8 cellular contexts compared by ENCODE assay signal in genomic region chr17:75153854-75154194, GRCh38. TPM values are rescaled to one million over a fixed set of nuclear protein-coding genes. Genes with fewer than 3 reads are reported as not detected.
DNase-seq lines count a peak whose midpoint lies in the region; ATAC-seq and TF ChIP-seq lines count a peak whose summit lies in the region.

No MANE protein-coding gene starts in this region.

- no peaks in the 10 kb centered on the region for H3K9me2 ChIP-seq in OCI-LY1 (ENCODE audit: low read depth, low read length)

- peak; percentile 45 for DNase-seq in NCI-H1436 (lab: John Stamatoyannopoulos, UW)
- DNase-seq in NCI-H1436 treated with DMSO at 0.1 percent for 48 hours (lab: John Stamatoyannopoulos, UW), result no peak
- no peak for DNase-seq in H9
- peak; percentile 25 for DNase-seq in cerebellar cortex (ENCODE audit: low spot score)
- DNase-seq in mesothelial cell of epicardium (ENCODE audit: low spot score in 2 of 2, unreplicated experiment in 2 of 2), result no peak
- DNase-seq in thyroid gland, result no peak

- H3K56ac ChIP-seq in H9 (ENCODE audit: insufficient read length, low read depth, low read length), result no peak overlapping the region

- H2BK15ac ChIP-seq in H9 (ENCODE audit: low read depth, low read length), result no peak overlapping the region

- no peaks in the 10 kb centered on the region for H3K79me1 ChIP-seq in H9 (ENCODE audit: insufficient read depth, low read depth, low read length, poor library complexity, severe bottlenecking)

- H3K36me3 Mint-ChIP-seq in H9 (ENCODE audit: insufficient read depth in 1 of 3, low read depth in 3 of 3) (peaks cover 15 to 35% (median 17%) of the 10 kb centered on the region in 3 experiments), mesothelial cell of epicardium (peaks cover 2% of the 10 kb centered on the region)

- no peaks in the 10 kb centered on the region for H3F3A ChIP-seq in OCI-LY1 (ENCODE audit: insufficient read depth, low read length)

- H3T11ph ChIP-seq in H9 (ENCODE audit: low read length), result no peak overlapping the region

- H3K23ac ChIP-seq in H9 (ENCODE audit: insufficient read length, low read depth, low read length), result no peak overlapping the region

- no peak overlapping the region for H2BK120ac ChIP-seq in H9 (ENCODE audit: low read depth, low read length, poor library complexity, severe bottlenecking)

- intact Hi-C loops in thyroid gland (cut with DNase I), result no loop called here

- H3K9ac ChIP-seq in H9 (ENCODE audit: extremely low read depth, insufficient read length, low read length) (peak overlapping the region; percentile 90), OCI-LY1 (ENCODE audit: low read length) (peak overlapping the region; percentile 100)

- no peak overlapping the region for H4K8ac ChIP-seq in H9 (replicated peaks; ENCODE audit: insufficient read length, low read depth, low read length)

- peak overlapping the region; percentile 95 for H3K4me2 ChIP-seq in H9 (ENCODE audit: insufficient read depth, insufficient read length, low read length)
- peak overlapping the region; percentile 100 for H3K4me2 ChIP-seq in OCI-LY1 (ENCODE audit: low read length)

- peak overlapping the region; percentile 51 for H3K14ac ChIP-seq in H9 (ENCODE audit: insufficient read depth, low read length)

- H3K27ac Mint-ChIP-seq in H9 (peak overlapping the region; percentile 81 to 96 (median 94); a peak in 6 of 7 replicates), mesothelial cell of epicardium (peak overlapping the region; percentile 95)

- H3K4me3 Mint-ChIP-seq in H9 (peak overlapping the region; percentile 94 to 99), mesothelial cell of epicardium (peak overlapping the region; percentile 92)

- TF ChIP-seq CTCF in H9 (conservative IDR thresholded peaks at IDR 0.05) (no peak), OCI-LY1 (IDR thresholded peaks at IDR 0.05; ENCODE audit: low read length) (no peak), mesothelial cell of epicardium (IDR thresholded peaks at IDR 0.05; ENCODE audit: unreplicated experiment) (no peak), thyroid gland (IDR thresholded peaks at IDR 0.05) (no peak)

- H2BK5ac ChIP-seq in H9 (ENCODE audit: insufficient read length, low read length), result no peak overlapping the region

- H3K4me3 ChIP-seq in OCI-LY1 (ENCODE audit: low read depth, low read length, poor library complexity, severe bottlenecking), result peak overlapping the region; percentile 100
- peak overlapping the region; percentile 30 to 63 (median 39) for H3K4me3 ChIP-seq in thyroid gland (replicated peaks in 1 of 3)

- H4K20me1 ChIP-seq in H9 (ENCODE audit: control insufficient read depth, insufficient read depth, insufficient read length), result no peaks in the 10 kb centered on the region
- no peaks in the 10 kb centered on the region for H4K20me1 ChIP-seq in OCI-LY1 (ENCODE audit: insufficient read depth, low read length)

- H3K27me3 Mint-ChIP-seq in H9 (ENCODE audit: low read depth), result peaks cover 2% of the 10 kb centered on the region; the same call in 1 of the 2 replicates
- H3K27me3 Mint-ChIP-seq in mesothelial cell of epicardium (ENCODE audit: low read depth), result no peaks in the 10 kb centered on the region

- H3K23me2 ChIP-seq in H9 (ENCODE audit: insufficient read length, low read depth, low read length, poor library complexity, severe bottlenecking), result peaks cover 8% of the 10 kb centered on the region

- H4K5ac ChIP-seq in H9 (ENCODE audit: insufficient read length, low read depth, low read length), result no peak overlapping the region

- H3K4ac ChIP-seq in H9 (ENCODE audit: low read depth, low read length), result no peak overlapping the region

- H2BK12ac ChIP-seq in H9 (ENCODE audit: insufficient read length, low read depth, low read length), result no peak overlapping the region

- H3K4me1 ChIP-seq in H9 (ENCODE audit: insufficient read depth, low read length) (no peaks in the 10 kb centered on the region), OCI-LY1 (ENCODE audit: insufficient read depth, low read length, severe bottlenecking) (peaks cover 21% of the 10 kb centered on the region), thyroid gland (peaks cover 10 to 12% of the 10 kb centered on the region in 2 donors)

- H4K91ac ChIP-seq in H9 (ENCODE audit: insufficient read length, low read depth, low read length), result no peak overlapping the region

- H3K36me3 ChIP-seq in OCI-LY1 (ENCODE audit: insufficient read depth, low read length) (peaks cover 23% of the 10 kb centered on the region; the same call in 1 of the 2 replicates), thyroid gland (no peaks in the 10 kb centered on the region)

- no peak overlapping the region for H3K18ac ChIP-seq in H9 (ENCODE audit: insufficient read length, low read depth, low read length)

- peaks cover 0 to 8% of the 10 kb centered on the region in 2 experiments; a peak in 2 of 5 replicates for H3K9me3 Mint-ChIP-seq in H9
- no peaks in the 10 kb centered on the region for H3K9me3 Mint-ChIP-seq in mesothelial cell of epicardium

- H3K79me2 ChIP-seq in H9 (ENCODE audit: insufficient read depth, low read length), result peaks cover 36% of the 10 kb centered on the region
- peaks cover 51% of the 10 kb centered on the region for H3K79me2 ChIP-seq in OCI-LY1 (ENCODE audit: insufficient read depth, low read length)

- no CpG with 5 or more reads among the region's 27 CpGs for WGBS in H9 (ENCODE audit: extremely low coverage, insufficient read length, low lambda C conversion rate)
- 0% methylated on average over 5 to 8 of the region's 27 CpGs for WGBS in thyroid gland, 2 donors

- H2AK5ac ChIP-seq in H9 (ENCODE audit: insufficient read length, low read length), result no peak overlapping the region

- H2AFZ ChIP-seq in H9 (ENCODE audit: low read length) (no peak overlapping the region), OCI-LY1 (ENCODE audit: low read length) (no peak overlapping the region)

- H3K27ac ChIP-seq in H9 (ENCODE audit: insufficient read length, low read depth, low read length) (no peak overlapping the region), OCI-LY1 (ENCODE audit: low read depth, low read length, poor library complexity, severe bottlenecking) (peak overlapping the region; percentile 34), thyroid gland (no peak overlapping the region)

- H3K4me1 Mint-ChIP-seq in H9 (peaks cover 27 to 45% of the 10 kb centered on the region in 2 experiments), mesothelial cell of epicardium (peaks cover 28% of the 10 kb centered on the region)

- no peak for TF ChIP-seq POLR2A in thyroid gland (IDR thresholded peaks at IDR 0.05)

- ATAC-seq in GM21381 (IDR thresholded peaks at IDR 0.05; ENCODE audit: unreplicated experiment), result no peak

- H3K9me3 ChIP-seq in H9 (ENCODE audit: control insufficient read depth, low read depth, low read length) (no peaks in the 10 kb centered on the region), OCI-LY1 (ENCODE audit: low read length) (no peaks in the 10 kb centered on the region), thyroid gland (no peaks in the 10 kb centered on the region)

- no peak overlapping the region for H2BK20ac ChIP-seq in H9 (ENCODE audit: low read depth, low read length, poor library complexity, severe bottlenecking)

- H3K27me3 ChIP-seq in H9 (ENCODE audit: insufficient read depth, low read length) (no peaks in the 10 kb centered on the region), OCI-LY1 (ENCODE audit: insufficient read depth, low read length) (no peaks in the 10 kb centered on the region), thyroid gland (no peaks in the 10 kb centered on the region)

RNA-seq across cellular contexts. Expression of gene JPT1, which starts 0.5 kb away (rescaled TPM):
- total RNA-seq in H9 (2021), result 265 and 275 TPM in 2 replicates
- total RNA-seq in mesothelial cell of epicardium, result 121 to 132 TPM (median 124 TPM) in 3 replicates
- 10 to 100 TPM; 15.1 to 23.4 (median 17.7) TPM for total RNA-seq in thyroid gland

RNA-seq across cellular contexts. Expression of gene NT5C, which starts 22.3 kb away (rescaled TPM):
- total RNA-seq in H9 (2021) (76.2 and 77.7 TPM in 2 replicates), mesothelial cell of epicardium (44.3 to 51.0 TPM (median 46.8 TPM) in 3 replicates), thyroid gland (100 to 1,000 TPM in 3 of 4 donors, 10 to 100 TPM in 1; 84.7 to 203 (median 107) TPM)

RNA-seq across cellular contexts. Expression of gene SUMO2, which starts 28.9 kb away (rescaled TPM):
- total RNA-seq in H9 (2021), result 813 and 824 TPM in 2 replicates
- 542 to 571 TPM (median 565 TPM) in 3 replicates for total RNA-seq in mesothelial cell of epicardium
- total RNA-seq in thyroid gland, result 100 to 1,000 TPM in 1 of 4 donors, 10 to 100 TPM in 3; 61.9 to 100 (median 82.1) TPM

RNA-seq across cellular contexts. Expression of gene ARMC7, which starts 44.1 kb away (rescaled TPM):
- total RNA-seq in H9 (2021), result 22.4 and 22.8 TPM in 2 replicates
- total RNA-seq in mesothelial cell of epicardium, result 11.3 to 12.0 TPM (median 11.4 TPM) in 3 replicates
- total RNA-seq in thyroid gland, result 10 to 100 TPM in 2 of 4 donors, 1 to 10 TPM in 2; 8.7 to 13.1 (median 10.5) TPM

RNA-seq across cellular contexts. Expression of gene NUP85, which starts 51.7 kb away (rescaled TPM):
- total RNA-seq in H9 (2021) (136 and 145 TPM in 2 replicates), mesothelial cell of epicardium (69.6 to 79.7 TPM (median 71.9 TPM) in 3 replicates), thyroid gland (10 to 100 TPM; 24.7 to 31.7 (median 27.1) TPM)

Comparison
In these comparisons a context has a peak if more than half of its experiments do, and no peak if none do; other contexts are left out.
1. DNase-seq: peak in NCI-H1436 (single experiment) and cerebellar cortex (single experiment); none in NCI-H1436 treated with DMSO at 0.1 percent for 48 hours (single experiment), H9 (single experiment), mesothelial cell of epicardium (0 of 2) and thyroid gland (0 of 2).